ENCODE assay signal across 14 cellular contexts in the genomic region with DNA sequence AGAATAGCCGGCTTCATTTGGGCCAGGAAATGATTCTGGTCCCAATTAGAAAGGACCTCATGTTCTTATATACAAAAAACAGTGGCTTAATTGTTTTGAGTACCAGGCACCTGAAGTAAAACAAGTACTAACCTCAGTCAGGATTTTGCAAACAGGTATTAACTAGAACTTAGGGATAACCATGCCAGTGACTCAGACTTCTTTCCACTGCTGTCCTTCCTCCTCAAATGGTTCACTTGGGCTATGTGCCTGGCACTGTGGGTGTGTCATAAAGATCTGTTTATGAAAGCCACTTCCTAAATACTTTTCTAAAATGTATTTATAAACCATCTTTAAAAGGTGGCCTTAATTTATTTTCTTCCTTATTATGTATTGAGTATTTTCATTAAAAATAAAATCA. TPM values are rescaled to one million over a fixed set of nuclear protein-coding genes. Genes with fewer than 3 reads are reported as not detected.
DNase-seq lines count a peak whose midpoint lies in the region; ATAC-seq, FAIRE-seq and TF ChIP-seq lines count a peak whose summit lies in the region.
"Had no signal": no experiment of that assay in that cellular context is flagged by ENCODE, and none has a peak within 500 bp of the region (broad histone marks: within the 10 kb centered on the region; RNA-seq: fewer than 3 reads in every experiment).

No MANE protein-coding gene starts in this region.

- H3K4me3 ChIP-seq in right atrium auricular region (no peak overlapping the region), bronchial epithelial cell (ENCODE audit: low read depth, low read length) (no peak overlapping the region)
- H3K4me3 ChIP-seq: A549, SK-N-MC had no signal

- no peaks in the 10 kb centered on the region for H3K27me3 ChIP-seq in right atrium auricular region
- H3K27me3 ChIP-seq in bronchial epithelial cell (ENCODE audit: control insufficient read depth, insufficient read depth, low read length): no peaks in the 10 kb centered on the region

- TF ChIP-seq CTCF in right atrium auricular region (IDR thresholded peaks at IDR 0.05) (no peak), bronchial epithelial cell (IDR thresholded peaks at IDR 0.05; ENCODE audit: insufficient read depth, low read length, severe bottlenecking) (no peak)

- ATAC-seq in left ventricle myocardium superior (no peak), GM19395 (IDR thresholded peaks at IDR 0.05; ENCODE audit: unreplicated experiment) (no peak), GM21825 (IDR thresholded peaks at IDR 0.05; ENCODE audit: unreplicated experiment) (no peak)
- ATAC-seq: A549; stimulated activated memory B cell treated with anti-CD40 and anti-IgM and Interleukin-4, amounts not matched to agents 10 μg/mL and 1 μg/mL and 100 μg/mL, for 72 hours had no signal

- H3K9me3 ChIP-seq in right atrium auricular region: no peaks in the 10 kb centered on the region
- H3K9me3 ChIP-seq: A549 had no signal

- DNase-seq in right atrium auricular region (ENCODE audit: low spot score) (no peak), left ventricle myocardium superior (no peak), bronchial epithelial cell (ENCODE audit: low read depth) (peak; percentile 82), iris pigment epithelial cell (ENCODE audit: low read depth) (peak; percentile 79), NCI-H128 (lab: John Stamatoyannopoulos, UW; ENCODE audit: unreplicated experiment) (no peak), globus pallidus (ENCODE audit: low spot score) (no peak)
- DNase-seq: MV-4-11 had no signal

- FAIRE-seq in bronchial epithelial cell (lab: Jason Lieb, UNC): no peak
- FAIRE-seq: A549 had no signal

- H3K36me3 ChIP-seq in right atrium auricular region: no peaks in the 10 kb centered on the region
- no peaks in the 10 kb centered on the region for H3K36me3 ChIP-seq in bronchial epithelial cell (ENCODE audit: control insufficient read depth, insufficient read depth, low read length)

- peaks cover 0 to 42% of the 10 kb centered on the region in 2 donors for H3K4me1 ChIP-seq in right atrium auricular region

- H3K27ac ChIP-seq in right atrium auricular region: peak overlapping the region; percentile 0 to 38
- H3K27ac ChIP-seq: A549, SK-N-MC had no signal

- intact Hi-C loops in left ventricle myocardium superior (cut with micrococcal nuclease): no loop called here

RNA-seq across cellular contexts. Expression of a gene that starts 10.7 kb away (rescaled TPM):
- total RNA-seq in right atrium auricular region (not detected), left ventricle myocardium superior (not detected), bronchial epithelial cell (not detected in 2 replicates)
- total RNA-seq: chondrocyte, NCI-H460 had no signal

RNA-seq across cellular contexts. Expression of a gene that starts 39.8 kb away (rescaled TPM):
- total RNA-seq in right atrium auricular region: 10 to 100 TPM; 10.7 to 11.1 TPM
- 16.8 TPM for total RNA-seq in left ventricle myocardium superior
- 11.6 and 15.1 TPM in 2 replicates for total RNA-seq in bronchial epithelial cell

Comparison
In these comparisons a context has a peak if more than half of its experiments do, and no peak if none do; other contexts are left out.
1. DNase-seq: peak in bronchial epithelial cell (single experiment) and iris pigment epithelial cell (single experiment); none in right atrium auricular region (single experiment), left ventricle myocardium superior (single experiment), NCI-H128 (single experiment) and globus pallidus (single experiment).